Comparison of ENCODE assay signal across 17 cellular contexts in the genomic region with DNA sequence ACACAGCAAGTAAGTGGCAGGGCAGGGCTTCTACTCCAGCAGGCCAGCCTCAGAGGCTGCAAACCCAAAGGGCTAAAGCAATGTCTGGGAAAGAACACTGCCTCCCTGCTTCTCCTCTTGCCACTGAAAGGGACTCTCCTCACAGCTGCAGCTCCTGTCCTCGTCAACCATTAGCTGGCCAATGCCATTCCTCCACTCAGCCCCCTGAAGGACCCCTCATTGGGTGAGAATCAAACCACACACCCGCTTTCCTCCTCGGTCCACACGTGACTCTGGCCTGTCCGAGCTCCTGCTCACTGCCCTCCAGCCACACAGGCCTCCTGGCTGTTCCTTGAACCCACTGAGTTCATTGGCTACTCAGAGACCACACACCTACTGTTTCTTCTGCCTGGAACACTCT.
A peak's percentile ranks its signal among the peaks of the same experiment; 100 is the strongest.
DNase-seq lines count a peak whose midpoint lies in the region; ATAC-seq and TF ChIP-seq lines count a peak whose summit lies in the region.
"Had no signal": no experiment of that assay in that cellular context is flagged by ENCODE, and none has a peak within 500 bp of the region (broad histone marks: within the 10 kb centered on the region; RNA-seq: fewer than 3 reads in every experiment).

No MANE protein-coding gene starts in this region.

- no peaks in the 10 kb centered on the region for H3K27me3 ChIP-seq in aorta (ENCODE audit: control insufficient read depth in 1 of 2, insufficient read depth in 2 of 2, low read length in 1 of 2)

- no peaks in the 10 kb centered on the region for H3K9me3 ChIP-seq in aorta (ENCODE audit: control insufficient read depth, low read length)
- H3K9me3 ChIP-seq: Caco-2 had no signal

- no peak overlapping the region for H3K4me3 ChIP-seq in coronary artery
- H3K4me3 ChIP-seq in aorta (ENCODE audit: low read length in 2 of 2) = no peak overlapping the region
- H3K4me3 ChIP-seq: GM12878, GM23248 had no signal

- H3K4me1 ChIP-seq in aorta (ENCODE audit: control insufficient read depth in 1 of 2, insufficient read depth in 2 of 2, low read length in 2 of 2) = no peaks in the 10 kb centered on the region
- H3K4me1 ChIP-seq: Caco-2 had no signal

- no peak for TF ChIP-seq CTCF in coronary artery (IDR thresholded peaks at IDR 0.05)

- DNase-seq in GM03348 (ENCODE audit: low spot score) = peak; percentile 2
- peak; percentile 50 for DNase-seq in coronary artery (ENCODE audit: low spot score)
- peak; percentile 69 for DNase-seq in mesenteric fat pad (ENCODE audit: low spot score)
- peak; percentile 4 to 55 for DNase-seq in aorta
- no peak for DNase-seq in amygdala (lab: John Stamatoyannopoulos, UW)
- no peak for DNase-seq in DMS79 treated with DMSO at 0.1 percent for 48 hours (lab: John Stamatoyannopoulos, UW)
- no peak for DNase-seq in NCI-H1092 (lab: John Stamatoyannopoulos, UW)
- DNase-seq: C1 segment of cervical spinal cord; Caco-2; CD4-positive, alpha-beta memory T cell; DMS 273 treated with DMSO at 0.1 percent for 48 hours; DMS79; GF-D8; GM23248; H7; HCEC 1CT had no signal

- ATAC-seq in aorta (ENCODE audit: low FRiP score) = no peak
- ATAC-seq: GM12878 had no signal

- 97 to 98% methylated on average over 5 of the region's 5 CpGs for WGBS in aorta, 2 donors

- H3K27ac ChIP-seq in coronary artery (no peak overlapping the region), aorta (ENCODE audit: low read depth in 1 of 2, low read length in 2 of 2) (no peak overlapping the region)
- H3K27ac ChIP-seq: GM23248 had no signal

- intact Hi-C loops in aorta (cut with DNase I) = no loop called here

- H3K36me3 ChIP-seq in aorta (ENCODE audit: control insufficient read depth in 1 of 2, insufficient read depth in 2 of 2, low read length in 1 of 2) = no peaks in the 10 kb centered on the region

Comparison
In these comparisons a context has a peak if more than half of its experiments do, and no peak if none do; other contexts are left out.
1. DNase-seq: peak in GM03348 (single experiment), coronary artery (single experiment), mesenteric fat pad (single experiment) and aorta (2 of 2); none in amygdala (0 of 56), DMS79 treated with DMSO at 0.1 percent for 48 hours (single experiment) and NCI-H1092 (single experiment).